24 cellular contexts compared by ENCODE assay signal in the genomic region with DNA sequence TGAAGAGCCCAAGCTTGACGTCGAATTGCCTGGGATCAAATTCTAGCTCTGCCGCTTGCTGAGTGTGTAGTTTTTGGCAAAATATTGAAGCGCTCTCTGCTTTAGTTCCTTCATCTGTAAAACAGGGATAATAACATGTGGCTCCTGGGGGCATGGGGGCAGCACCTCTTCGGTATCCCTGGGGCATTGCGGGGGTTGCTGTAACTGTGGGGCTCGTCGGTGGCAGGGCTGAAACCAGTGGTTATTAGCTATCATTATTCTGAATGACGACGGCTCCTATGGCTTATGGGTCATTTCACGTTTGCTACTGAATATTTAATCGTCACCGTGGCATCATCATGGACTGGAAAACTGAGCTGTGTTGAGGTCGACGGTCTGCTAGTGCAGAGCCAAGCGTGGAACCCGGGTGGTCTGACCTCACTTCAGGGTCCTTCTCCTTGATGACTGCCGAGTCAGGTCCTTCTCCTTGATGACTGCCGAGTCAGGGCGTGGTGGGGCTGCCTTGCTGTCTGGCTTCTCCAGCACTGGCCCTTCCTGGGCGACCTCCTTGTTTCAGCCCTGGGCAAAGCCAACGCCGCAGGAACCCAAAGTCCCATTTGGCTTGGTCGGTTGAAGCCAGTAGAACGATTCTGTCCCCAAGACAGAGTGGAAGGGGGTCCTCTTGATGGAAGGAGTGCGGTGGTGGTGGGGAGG. TPM values are rescaled to one million over a fixed set of nuclear protein-coding genes. Genes with fewer than 3 reads are reported as not detected.
A peak's percentile ranks its signal among the peaks of the same experiment; 100 is the strongest.
DNase-seq lines count a peak whose midpoint lies in the region; ATAC-seq and TF ChIP-seq lines count a peak whose summit lies in the region.
"Had no signal": no experiment of that assay in that cellular context is flagged by ENCODE, and none has a peak within 500 bp of the region (broad histone marks: within the 10 kb centered on the region; RNA-seq: fewer than 3 reads in every experiment).

No MANE protein-coding gene starts in this region.

- H3K27me3 Mint-ChIP-seq in CD14-positive monocyte (ENCODE audit: low read depth in 3 of 3) = peaks cover 14 to 32% (median 16%) of the 10 kb centered on the region in 3 donors
- peaks cover 3 to 16% of the 10 kb centered on the region in 2 donors for H3K27me3 Mint-ChIP-seq in stimulated activated naive B cell treated with anti-CD40 and anti-IgM and Interleukin-4, amounts not matched to agents 10 μg/mL and 1 μg/mL and 100 μg/mL, for 72 hours

- H3K36me3 ChIP-seq in H7 (replicated peaks; ENCODE audit: control insufficient read depth, insufficient read depth, low read length) (no peaks in the 10 kb centered on the region), osteoblast (ENCODE audit: insufficient read depth, low read length) (no peaks in the 10 kb centered on the region)
- H3K36me3 ChIP-seq: ascending aorta, tibial nerve had no signal

- no peak overlapping the region for H3K27ac Mint-ChIP-seq in CD14-positive monocyte
- no peak overlapping the region for H3K27ac Mint-ChIP-seq in stimulated activated naive B cell treated with anti-CD40 and anti-IgM and Interleukin-4, amounts not matched to agents 10 μg/mL and 1 μg/mL and 100 μg/mL, for 72 hours
- H3K27ac Mint-ChIP-seq: activated CD8-positive, alpha-beta T cell treated with anti-CD3 and anti-CD28 coated beads, Interleukin-2, amount 10 ng/mL, durations not matched to agents 7 days and 5 days; activated naive CD4-positive, alpha-beta T cell treated with anti-CD3 and anti-CD28 coated beads, Interleukin-2, amount 50 U/mL, for 72 hours; memory B cell; naive B cell; stimulated activated naive CD8-positive, alpha-beta T cell treated with anti-CD3 and anti-CD28 coated beads, Interleukin-15, amount 100 ng/mL, for 72 hours had no signal

- H3K27me3 ChIP-seq in H7 (ENCODE audit: control insufficient read depth, insufficient read depth, low read length) = no peaks in the 10 kb centered on the region
- H3K27me3 ChIP-seq in osteoblast (ENCODE audit: insufficient read depth, low read length) = peaks cover 42% of the 10 kb centered on the region
- H3K27me3 ChIP-seq: ascending aorta, tibial nerve had no signal

- no peaks in the 10 kb centered on the region for H3K9me3 ChIP-seq in iPS-18c (ENCODE audit: control insufficient read depth, insufficient read depth, low read length)
- H3K9me3 ChIP-seq in osteoblast (ENCODE audit: low read depth, low read length) = no peaks in the 10 kb centered on the region
- H3K9me3 ChIP-seq: ascending aorta, psoas muscle, tibial nerve had no signal

- no peaks in the 10 kb centered on the region for H3K36me3 Mint-ChIP-seq in CD14-positive monocyte
- H3K36me3 Mint-ChIP-seq in stimulated activated naive B cell treated with anti-CD40 and anti-IgM and Interleukin-4, amounts not matched to agents 10 μg/mL and 1 μg/mL and 100 μg/mL, for 72 hours = no peaks in the 10 kb centered on the region
- H3K36me3 Mint-ChIP-seq: activated naive CD4-positive, alpha-beta T cell treated with anti-CD3 and anti-CD28 coated beads, Interleukin-2, amount 50 U/mL, for 72 hours; memory B cell; naive B cell had no signal

- H3K4me3 ChIP-seq in H7 (ENCODE audit: insufficient read depth, low read depth, low read length) (no peak overlapping the region), iPS-18c (ENCODE audit: insufficient read depth, low read depth, low read length) (peak overlapping the region; percentile 9; the same call in 1 of the 2 replicates), osteoblast (ENCODE audit: insufficient read depth, low read length) (no peak overlapping the region)
- H3K4me3 ChIP-seq: ascending aorta, psoas muscle, tibial nerve had no signal

- H4K20me1 ChIP-seq in osteoblast (ENCODE audit: insufficient read depth, low read length) = peaks cover 2% of the 10 kb centered on the region

- no peaks in the 10 kb centered on the region for H3K9me3 Mint-ChIP-seq in CD14-positive monocyte
- H3K9me3 Mint-ChIP-seq in stimulated activated naive B cell treated with anti-CD40 and anti-IgM and Interleukin-4, amounts not matched to agents 10 μg/mL and 1 μg/mL and 100 μg/mL, for 72 hours = no peaks in the 10 kb centered on the region
- H3K9me3 Mint-ChIP-seq: activated naive CD4-positive, alpha-beta T cell treated with anti-CD3 and anti-CD28 coated beads, Interleukin-2, amount 50 U/mL, for 72 hours; memory B cell; naive B cell; stimulated activated naive CD8-positive, alpha-beta T cell treated with anti-CD3 and anti-CD28 coated beads, Interleukin-15, amount 100 ng/mL, for 72 hours had no signal

- H3K4me1 ChIP-seq in osteoblast (ENCODE audit: insufficient read depth, low read length) = no peaks in the 10 kb centered on the region
- H3K4me1 ChIP-seq: ascending aorta, psoas muscle had no signal

- H3K79me2 ChIP-seq in osteoblast (ENCODE audit: insufficient read depth, low read length) = no peaks in the 10 kb centered on the region

- no peak overlapping the region for H3K27ac ChIP-seq in osteoblast (ENCODE audit: low read depth, low read length)
- H3K27ac ChIP-seq: ascending aorta, psoas muscle, tibial nerve had no signal

- TF ChIP-seq CTCF in CD14-positive monocyte (IDR thresholded peaks at IDR 0.05) = no peak
- TF ChIP-seq CTCF in osteoblast (IDR thresholded peaks at IDR 0.05; ENCODE audit: extremely low read depth, low read depth, low read length) = no peak

- H3K4me3 Mint-ChIP-seq in CD14-positive monocyte = no peak overlapping the region
- no peak overlapping the region for H3K4me3 Mint-ChIP-seq in stimulated activated naive B cell treated with anti-CD40 and anti-IgM and Interleukin-4, amounts not matched to agents 10 μg/mL and 1 μg/mL and 100 μg/mL, for 72 hours
- H3K4me3 Mint-ChIP-seq: activated CD8-positive, alpha-beta T cell treated with anti-CD3 and anti-CD28 coated beads, Interleukin-2, amount 10 ng/mL, durations not matched to agents 7 days and 5 days; memory B cell; naive B cell; stimulated activated naive CD8-positive, alpha-beta T cell treated with anti-CD3 and anti-CD28 coated beads, Interleukin-15, amount 100 ng/mL, for 72 hours had no signal

- DNase-seq in CD14-positive monocyte (ENCODE audit: low spot score) (peak; percentile 26), H7 (peak; percentile 22), osteoblast (ENCODE audit: insufficient read length, low spot score, missing footprints) (no peak), CD1c-positive myeloid dendritic cell (ENCODE audit: extremely low spot score) (no peak)
- no peak for DNase-seq in activated naive CD4-positive, alpha-beta T cell treated with Interleukin-2 at 50 U/mL for 16 hours
- no peak for DNase-seq in stimulated activated naive B cell treated with anti-CD40 and anti-IgM and Interleukin-4, amounts not matched to agents 10 μg/mL and 1 μg/mL and 100 μg/mL, for 72 hours
- DNase-seq: activated CD4-positive, CD25-positive, alpha-beta regulatory T cell; activated CD8-positive, alpha-beta T cell treated with anti-CD3 and anti-CD28 coated beads, Interleukin-2, amount 10 ng/mL, durations not matched to agents 7 days and 5 days; cerebellar nuclear complex; DMS79; KBM-7; naive B cell; NCI-H146; stimulated activated CD4-positive, alpha-beta T cell treated with anti-CD3 and anti-CD28 coated beads, Interleukin-4, amount 100 ng/mL, for 1 hour; stimulated activated naive CD8-positive, alpha-beta T cell treated with anti-CD3 and anti-CD28 coated beads, Interleukin-15, amount 100 ng/mL, for 72 hours had no signal

- H3K4me1 Mint-ChIP-seq in CD14-positive monocyte = no peaks in the 10 kb centered on the region
- H3K4me1 Mint-ChIP-seq in stimulated activated naive B cell treated with anti-CD40 and anti-IgM and Interleukin-4, amounts not matched to agents 10 μg/mL and 1 μg/mL and 100 μg/mL, for 72 hours = no peaks in the 10 kb centered on the region
- H3K4me1 Mint-ChIP-seq: memory B cell; naive B cell; stimulated activated naive CD8-positive, alpha-beta T cell treated with anti-CD3 and anti-CD28 coated beads, Interleukin-15, amount 100 ng/mL, for 72 hours had no signal

- intact Hi-C loops in CD14-positive monocyte (cut with micrococcal nuclease) = no loop called here

- H3K4me2 ChIP-seq in osteoblast (ENCODE audit: insufficient read depth, low read length) = peak overlapping the region; percentile 18

- no peak overlapping the region for H2AFZ ChIP-seq in osteoblast (ENCODE audit: low read length)

- ATAC-seq in stimulated activated naive B cell treated with anti-CD40 and anti-IgM and Interleukin-4, amounts not matched to agents 10 μg/mL and 1 μg/mL and 100 μg/mL, for 72 hours (replicated peaks) = no peak
- no peak for ATAC-seq in GM19397 (IDR thresholded peaks at IDR 0.05; ENCODE audit: unreplicated experiment)
- ATAC-seq: activated CD8-positive, alpha-beta T cell treated with anti-CD3 and anti-CD28 coated beads, Interleukin-2, amount 10 ng/mL, durations not matched to agents 7 days and 5 days; activated naive CD4-positive, alpha-beta T cell treated with anti-CD3 and anti-CD28 coated beads, Interleukin-2, amount 50 U/mL, for 72 hours; HCT116; stimulated activated naive CD8-positive, alpha-beta T cell treated with anti-CD3 and anti-CD28 coated beads, Interleukin-15, amount 100 ng/mL, for 72 hours had no signal

RNA-seq across cellular contexts. Expression of a gene that starts 41.1 kb away (rescaled TPM):
- not detected for polyA plus RNA-seq in CD14-positive monocyte
- 0.14 and 0.22 TPM in 2 replicates for total RNA-seq in H7 (2014; rRNA removed; shearing (Covaris generic))
- total RNA-seq in osteoblast = not detected in 2 replicates
- total RNA-seq: activated CD8-positive, alpha-beta T cell treated with anti-CD3 and anti-CD28 coated beads, Interleukin-2, amount 10 ng/mL, durations not matched to agents 7 days and 5 days; activated naive CD4-positive, alpha-beta T cell treated with anti-CD3 and anti-CD28 coated beads, Interleukin-2, amount 50 U/mL, for 72 hours; ascending aorta; HT1080; psoas muscle had no signal
- polyA plus RNA-seq: psoas muscle had no signal

Comparison
In these comparisons a context has a peak if more than half of its experiments do, and no peak if none do; other contexts are left out.
1. DNase-seq: peak in CD14-positive monocyte (single experiment) and H7 (single experiment); none in osteoblast (single experiment), activated naive CD4-positive, alpha-beta T cell treated with Interleukin-2 at 50 U/mL for 16 hours (single experiment), stimulated activated naive B cell treated with anti-CD40 and anti-IgM and Interleukin-4, amounts not matched to agents 10 μg/mL and 1 μg/mL and 100 μg/mL, for 72 hours (single experiment) and CD1c-positive myeloid dendritic cell (single experiment).